Comparison of ENCODE assay signal across 19 cellular contexts in the genomic region with DNA sequence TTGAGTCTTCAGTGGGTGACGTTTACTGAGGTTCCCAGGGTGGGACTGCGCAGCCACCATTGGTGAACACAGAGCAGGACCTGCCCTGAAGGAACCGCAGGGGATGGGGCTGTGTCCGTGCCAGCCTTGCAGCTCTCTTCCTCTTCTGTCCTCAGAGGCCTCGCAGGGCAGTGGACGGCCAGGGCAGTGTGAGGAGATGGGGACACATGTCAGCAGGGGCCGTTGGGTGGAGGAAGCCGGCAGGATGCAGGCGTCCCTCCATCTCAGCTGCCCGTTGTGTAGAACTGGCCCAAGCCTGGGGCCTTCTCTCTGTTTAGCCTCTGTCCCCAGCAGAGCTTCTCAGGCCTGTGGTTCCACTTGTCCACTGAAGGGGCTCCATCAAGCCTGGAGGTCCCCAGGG. TPM values are rescaled to one million over a fixed set of nuclear protein-coding genes. Genes with fewer than 3 reads are reported as not detected.
DNase-seq lines count a peak whose midpoint lies in the region; TF ChIP-seq lines count a peak whose summit lies in the region.
"Had no signal": no experiment of that assay in that cellular context is flagged by ENCODE, and none has a peak within 500 bp of the region (broad histone marks: within the 10 kb centered on the region; RNA-seq: fewer than 3 reads in every experiment).

No MANE protein-coding gene starts in this region.

- H3K27ac ChIP-seq in C4-2B (peak overlapping the region; percentile 85), neuronal stem cell (replicated peaks; ENCODE audit: low read length) (no peak overlapping the region), spleen (no peak overlapping the region)

- H3K4me2 ChIP-seq in neuronal stem cell (ENCODE audit: insufficient read depth, low read length, poor library complexity, severe bottlenecking) = no peak overlapping the region
- H3K4me2 ChIP-seq: GM23338 had no signal

- no peak overlapping the region for H3K4ac ChIP-seq in neuronal stem cell (ENCODE audit: low read length)

- H2BK15ac ChIP-seq in neuronal stem cell (ENCODE audit: low read length) = no peak overlapping the region

- H3K9me3 ChIP-seq in neuronal stem cell (replicated peaks in 1 of 2; ENCODE audit: control insufficient read depth in 2 of 2, insufficient read depth in 1 of 2, low read depth in 1 of 2, low read length in 2 of 2) (peaks cover 8% of the 10 kb centered on the region in 2 donors), spleen (peaks cover 0 to 8% (median 0%) of the 10 kb centered on the region in 8 donors)
- H3K9me3 ChIP-seq: HAP-1 had no signal

- peaks cover 0 to 8% of the 10 kb centered on the region in 2 donors for H3K4me1 ChIP-seq in neuronal stem cell (ENCODE audit: control insufficient read depth in 2 of 2, insufficient read depth in 1 of 2, low read depth in 1 of 2, low read length in 2 of 2)
- H3K4me1 ChIP-seq in spleen = no peaks in the 10 kb centered on the region
- H3K4me1 ChIP-seq: HAP-1 had no signal

- no peak overlapping the region for H2BK120ac ChIP-seq in neuronal stem cell (ENCODE audit: low read depth, low read length)

- H3K14ac ChIP-seq in neuronal stem cell (ENCODE audit: low read length) = peak overlapping the region; percentile 48

- no peak for TF ChIP-seq CTCF in C4-2B (conservative IDR thresholded peaks at IDR 0.05)
- TF ChIP-seq CTCF in spleen (IDR thresholded peaks at IDR 0.05 in 8 of 11, conservative IDR thresholded peaks at IDR 0.05 in 3 of 11) = no peak
- TF ChIP-seq CTCF in GM10266 (IDR thresholded peaks at IDR 0.05; ENCODE audit: control insufficient read depth, insufficient read depth, low read depth, missing control alignments) = no peak

- H3K36me3 ChIP-seq in H7 (replicated peaks; ENCODE audit: control insufficient read depth, insufficient read depth, low read length) (no peaks in the 10 kb centered on the region), neuronal stem cell (replicated peaks in 1 of 2; ENCODE audit: control insufficient read depth in 2 of 2, insufficient read depth in 2 of 2, low read length in 2 of 2) (peaks cover 0 to 3% of the 10 kb centered on the region in 2 donors), spleen (no peaks in the 10 kb centered on the region)
- H3K36me3 ChIP-seq: HAP-1 had no signal

- H3K9ac ChIP-seq in neuronal stem cell (ENCODE audit: low read depth, low read length, poor library complexity) = no peak overlapping the region

- H4K91ac ChIP-seq in neuronal stem cell (ENCODE audit: low read depth, low read length, poor library complexity) = no peak overlapping the region

- H3K79me1 ChIP-seq in neuronal stem cell (ENCODE audit: low read depth, low read length) = peaks cover 3% of the 10 kb centered on the region

- H2BK12ac ChIP-seq in neuronal stem cell (ENCODE audit: low read length) = peak overlapping the region; percentile 25

- intact Hi-C loops in spleen (cut with DNase I; ENCODE audit: low total_unique reads) = no loop called here

- H2AFZ ChIP-seq in neuronal stem cell (ENCODE audit: low read length) = no peak overlapping the region
- H2AFZ ChIP-seq: GM23338 had no signal

- H3K27me3 ChIP-seq in H7 (ENCODE audit: control insufficient read depth, insufficient read depth, low read length) (no peaks in the 10 kb centered on the region), neuronal stem cell (ENCODE audit: control insufficient read depth in 3 of 3, insufficient read depth in 3 of 3, low read depth in 1 of 3, low read length in 3 of 3) (no peaks in the 10 kb centered on the region), spleen (replicated peaks in 1 of 7) (peaks cover 0 to 5% (median 0%) of the 10 kb centered on the region in 7 donors)

- H3K23ac ChIP-seq in neuronal stem cell (ENCODE audit: low read depth, low read length, poor library complexity) = no peak overlapping the region

- no peak for TF ChIP-seq POLR2A in spleen (IDR thresholded peaks at IDR 0.05)

- H3K4me3 ChIP-seq in H7 (ENCODE audit: insufficient read depth, low read depth, low read length) (no peak overlapping the region), neuronal stem cell (ENCODE audit: low read length in 2 of 2) (no peak overlapping the region), spleen (no peak overlapping the region)
- H3K4me3 ChIP-seq: GM23338, HAP-1 had no signal

- peak overlapping the region; percentile 16 for H3K18ac ChIP-seq in neuronal stem cell (ENCODE audit: low read length)

- DNase-seq in H7 (peak; percentile 40), neuronal stem cell (ENCODE audit: low spot score) (no peak), spleen (peak; percentile 67), COLO668 (lab: John Stamatoyannopoulos, UW; ENCODE audit: unreplicated experiment) (no peak), NCI-H2107 treated with DMSO at 0.1 percent for 48 hours (lab: John Stamatoyannopoulos, UW; ENCODE audit: unreplicated experiment) (no peak), GM10266 (ENCODE audit: extremely low spot score) (no peak)
- DNase-seq: C1 segment of cervical spinal cord; CD4-positive, CD25-positive, alpha-beta regulatory T cell; CD8-positive, alpha-beta T cell; DMS 273 treated with DMSO at 0.1 percent for 48 hours; DMS79; EL; GDM1; HFFc6 had no signal

- no peak overlapping the region for H4K8ac ChIP-seq in neuronal stem cell (ENCODE audit: low read depth, low read length)

- H2BK5ac ChIP-seq in neuronal stem cell (ENCODE audit: low read length) = no peak overlapping the region

- WGBS in neuronal stem cell (ENCODE audit: extremely low coverage in 2 of 2, insufficient read length in 2 of 2, insufficient replicate concordance in 1 of 2), 2 donors = no CpG with 5 or more reads among the region's 10 CpGs
- 66 to 77% (median 71%) methylated on average over 9 to 10 of the region's 10 CpGs for WGBS in spleen, 5 donors

- H2AK5ac ChIP-seq in neuronal stem cell (ENCODE audit: low read depth, low read length) = no peak overlapping the region

RNA-seq across cellular contexts. Expression of gene SMOC2, which starts 53.6 kb away (rescaled TPM):
- total RNA-seq in H7 (2014; rRNA removed; shearing (Covaris generic)) = 0.18 and 0.45 TPM in 2 replicates
- polyA plus RNA-seq in neuronal stem cell (2013, experiment 1 of 2) = 0.20 TPM
- 0.11 TPM for polyA plus RNA-seq in neuronal stem cell (2013, experiment 2 of 2)
- total RNA-seq in spleen = 1 to 10 TPM in 6 of 7 donors, under 1 TPM in 1; 0.94 to 3.1 (median 1.7) TPM
- 1 to 10 TPM; 1.8 to 7.6 (median 4.5) TPM for polyA plus RNA-seq in spleen
- total RNA-seq: A172; CD4-positive, CD25-positive, alpha-beta regulatory T cell; CD8-positive, alpha-beta T cell; HFFc6 had no signal
- polyA plus RNA-seq: BJ; CD4-positive, CD25-positive, alpha-beta regulatory T cell had no signal

Comparison
In these comparisons a context has a peak if more than half of its experiments do, and no peak if none do; other contexts are left out.
1. DNase-seq: peak in H7 (single experiment) and spleen (single experiment); none in neuronal stem cell (single experiment), COLO668 (single experiment), NCI-H2107 treated with DMSO at 0.1 percent for 48 hours (single experiment) and GM10266 (single experiment).